Comparison of ENCODE assay signal across 26 cellular contexts in genomic region chr14:61483477-61483876, GRCh38.
A peak's percentile ranks its signal among the peaks of the same experiment; 100 is the strongest.
DNase-seq lines count a peak whose midpoint lies in the region; ATAC-seq lines count a peak whose summit lies in the region.
"Had no signal": no experiment of that assay in that cellular context is flagged by ENCODE, and none has a peak within 500 bp of the region (broad histone marks: within the 10 kb centered on the region; RNA-seq: fewer than 3 reads in every experiment).

No MANE protein-coding gene starts in this region.

- H3K79me2 ChIP-seq in trophoblast cell (ENCODE audit: control insufficient read depth, insufficient read depth, low read length, poor library complexity): peaks cover 11% of the 10 kb centered on the region

- no peak overlapping the region for H4K12ac ChIP-seq in trophoblast cell (ENCODE audit: low read depth, low read length)

- CTCF ChIA-PET in activated CD8-positive, alpha-beta memory T cell treated with anti-CD3 and anti-CD28 coated beads, Interleukin-2, amount 10 ng/mL, durations not matched to agents 7 days and 5 days (lab: Charles Lee): interaction anchor here (0.6 to 1.2 kb wide), 3 partner anchors 8 to 28 kb away, joined by 3 to 5 read pairs (median 3); no protein-coding TSS in a partner anchor
- CTCF ChIA-PET in CD8-positive, alpha-beta memory T cell (lab: Charles Lee): interaction anchor here (0.8 to 1.5 kb wide), 2 partner anchors 8 to 20 kb away, joined by 3 read pairs; no protein-coding TSS in a partner anchor

- H3K79me1 ChIP-seq in trophoblast cell (ENCODE audit: low read length): peaks cover 57% of the 10 kb centered on the region

- peak overlapping the region; percentile 99 for H2BK120ac ChIP-seq in trophoblast cell (ENCODE audit: insufficient read depth, low read length, poor library complexity)

- H3K4me2 ChIP-seq in trophoblast cell (ENCODE audit: low read length): no peak overlapping the region
- H3K4me2 ChIP-seq: GM23338 had no signal

- H3K36me3 ChIP-seq in CD8-positive, alpha-beta memory T cell (ENCODE audit: insufficient read depth, low read length): peaks cover 60% of the 10 kb centered on the region
- H3K36me3 ChIP-seq in trophoblast cell (ENCODE audit: control insufficient read depth in 1 of 2, insufficient read depth in 2 of 2, low read length in 2 of 2) (peaks cover 4 to 5% of the 10 kb centered on the region in 2 experiments), MG63 (no peaks in the 10 kb centered on the region)
- H3K36me3 ChIP-seq: SJSA1, thoracic aorta, uterus had no signal

- POLR2A ChIA-PET in CD8-positive, alpha-beta memory T cell (lab: Charles Lee): no interaction called here

- H3K18ac ChIP-seq in trophoblast cell (ENCODE audit: low read length): peak overlapping the region; percentile 90

- H3K27me3 ChIP-seq in CD8-positive, alpha-beta memory T cell (ENCODE audit: insufficient read depth, low read length, poor library complexity, severe bottlenecking): no peaks in the 10 kb centered on the region
- H3K27me3 ChIP-seq in trophoblast cell (ENCODE audit: insufficient read depth, low read length) (no peaks in the 10 kb centered on the region), MG63 (no peaks in the 10 kb centered on the region)
- H3K27me3 ChIP-seq: SJSA1, uterus had no signal

- H3K14ac ChIP-seq in trophoblast cell (ENCODE audit: low read length): peak overlapping the region; percentile 99

- H3K4ac ChIP-seq in trophoblast cell (ENCODE audit: low read depth, low read length): peak overlapping the region; percentile 93

- WGBS in trophoblast cell (ENCODE audit: extremely low coverage, insufficient coverage, insufficient read length): no CpG with 5 or more reads among the region's 7 CpGs

- H2AK5ac ChIP-seq in trophoblast cell (ENCODE audit: low read length): peak overlapping the region; percentile 96

- no peak overlapping the region for H3K27ac ChIP-seq in CD8-positive, alpha-beta memory T cell (ENCODE audit: low read depth, low read length)
- H3K27ac ChIP-seq in trophoblast cell (ENCODE audit: low read depth, low read length): peak overlapping the region; percentile 97
- H3K27ac ChIP-seq: RWPE1, SJSA1, thoracic aorta, uterus had no signal

- peaks cover 59% of the 10 kb centered on the region for H3K4me1 Mint-ChIP-seq in activated CD8-positive, alpha-beta memory T cell treated with anti-CD3 and anti-CD28 coated beads, Interleukin-2, amount 10 ng/mL, durations not matched to agents 7 days and 5 days
- H3K4me1 Mint-ChIP-seq in CD8-positive, alpha-beta memory T cell: peaks cover 58 to 85% (median 81%) of the 10 kb centered on the region in 3 donors
- peaks cover 87% of the 10 kb centered on the region for H3K4me1 Mint-ChIP-seq in activated naive CD8-positive, alpha-beta T cell treated with anti-CD3 and anti-CD28 coated beads, Interleukin-2, amount 50 U/mL, for 24 hours

- peak overlapping the region; percentile 90 for H4K8ac ChIP-seq in trophoblast cell (ENCODE audit: low read depth, low read length)

- peak overlapping the region; percentile 99 for H2BK12ac ChIP-seq in trophoblast cell (ENCODE audit: low read length)

- H3K4me3 ChIP-seq in CD8-positive, alpha-beta memory T cell (ENCODE audit: low read length): no peak overlapping the region
- H3K4me3 ChIP-seq in trophoblast cell (ENCODE audit: low read depth, low read length): no peak overlapping the region
- no peak overlapping the region for H3K4me3 ChIP-seq in MG63
- H3K4me3 ChIP-seq: GM23338, K562, lung, SJSA1, thoracic aorta, uterus had no signal

- peak overlapping the region; percentile 98 for H4K91ac ChIP-seq in trophoblast cell (ENCODE audit: low read depth, low read length)

- DNase-seq in activated CD8-positive, alpha-beta memory T cell treated with anti-CD3 and anti-CD28 coated beads, Interleukin-2, amount 10 ng/mL, durations not matched to agents 7 days and 5 days: no peak
- DNase-seq in activated CD8-positive, alpha-beta memory T cell treated with anti-CD3 and anti-CD28 coated beads, Interleukin-2, amount 50 U/mL, for 48 hours: no peak
- no peak for DNase-seq in CD8-positive, alpha-beta memory T cell
- no peak for DNase-seq in activated naive CD8-positive, alpha-beta T cell treated with anti-CD3 and anti-CD28 coated beads, Interleukin-2, amount 50 U/mL, for 24 hours
- DNase-seq in trophoblast cell: no peak
- no peak for DNase-seq in MG63
- DNase-seq in HK-2 (ENCODE audit: unreplicated experiment): no peak
- DNase-seq in NCI-H146 (lab: John Stamatoyannopoulos, UW): no peak
- DNase-seq: activated CD4-positive, alpha-beta T cell treated with anti-CD3 and anti-CD28 coated beads, Interleukin-2, amount 50 U/mL, for 48 hours; activated CD4-positive, CD25-positive, alpha-beta regulatory T cell; activated gamma-delta T cell; activated T-cell treated with anti-CD3 and anti-CD28 coated beads for 4 hours; anterior cingulate cortex; DMS 273 treated with DMSO at 0.1 percent for 48 hours; HFFc6; hippocampal formation; NCI-H1092 treated with DMSO at 0.1 percent for 48 hours; NCI-H187; stimulated activated naive CD4-positive, alpha-beta T cell; uterus had no signal

- no peaks in the 10 kb centered on the region for H3K9me3 Mint-ChIP-seq in activated CD8-positive, alpha-beta memory T cell treated with anti-CD3 and anti-CD28 coated beads, Interleukin-2, amount 10 ng/mL, durations not matched to agents 7 days and 5 days (ENCODE audit: low read depth)
- no peaks in the 10 kb centered on the region for H3K9me3 Mint-ChIP-seq in CD8-positive, alpha-beta memory T cell
- no peaks in the 10 kb centered on the region for H3K9me3 Mint-ChIP-seq in activated naive CD8-positive, alpha-beta T cell treated with anti-CD3 and anti-CD28 coated beads, Interleukin-2, amount 50 U/mL, for 24 hours
- H3K9me3 Mint-ChIP-seq: GM23338, HFFc6 had no signal

- peaks cover 72% of the 10 kb centered on the region for H3K36me3 Mint-ChIP-seq in activated CD8-positive, alpha-beta memory T cell treated with anti-CD3 and anti-CD28 coated beads, Interleukin-2, amount 10 ng/mL, durations not matched to agents 7 days and 5 days
- H3K36me3 Mint-ChIP-seq in CD8-positive, alpha-beta memory T cell: peaks cover 7 to 86% (median 38%) of the 10 kb centered on the region in 3 donors
- peaks cover 81% of the 10 kb centered on the region for H3K36me3 Mint-ChIP-seq in activated naive CD8-positive, alpha-beta T cell treated with anti-CD3 and anti-CD28 coated beads, Interleukin-2, amount 50 U/mL, for 24 hours (ENCODE audit: low read depth)

- no peak overlapping the region for H3K9ac ChIP-seq in trophoblast cell (ENCODE audit: low read length)

- H3K4me3 Mint-ChIP-seq in activated CD8-positive, alpha-beta memory T cell treated with anti-CD3 and anti-CD28 coated beads, Interleukin-2, amount 10 ng/mL, durations not matched to agents 7 days and 5 days: no peak overlapping the region
- peak overlapping the region in 1 of 7 donors; percentile 49 for H3K4me3 Mint-ChIP-seq in CD8-positive, alpha-beta memory T cell
- peak overlapping the region; percentile 28 for H3K4me3 Mint-ChIP-seq in activated naive CD8-positive, alpha-beta T cell treated with anti-CD3 and anti-CD28 coated beads, Interleukin-2, amount 50 U/mL, for 24 hours
- H3K4me3 Mint-ChIP-seq: GM23338, HFFc6 had no signal

- H3K27me3 Mint-ChIP-seq in activated CD8-positive, alpha-beta memory T cell treated with anti-CD3 and anti-CD28 coated beads, Interleukin-2, amount 10 ng/mL, durations not matched to agents 7 days and 5 days: no peaks in the 10 kb centered on the region
- H3K27me3 Mint-ChIP-seq in CD8-positive, alpha-beta memory T cell: peaks cover 0 to 4% of the 10 kb centered on the region in 2 donors
- H3K27me3 Mint-ChIP-seq in activated naive CD8-positive, alpha-beta T cell treated with anti-CD3 and anti-CD28 coated beads, Interleukin-2, amount 50 U/mL, for 24 hours: no peaks in the 10 kb centered on the region

- ATAC-seq in activated CD8-positive, alpha-beta memory T cell treated with anti-CD3 and anti-CD28 coated beads, Interleukin-2, amount 10 ng/mL, durations not matched to agents 7 days and 5 days: no peak
- no peak for ATAC-seq in activated naive CD8-positive, alpha-beta T cell treated with anti-CD3 and anti-CD28 coated beads, Interleukin-2, amount 50 U/mL, for 24 hours
- ATAC-seq: GM23338, K562 had no signal

- peak overlapping the region; percentile 96 for H2BK5ac ChIP-seq in trophoblast cell (ENCODE audit: low read depth, low read length, poor library complexity)

- peaks cover 38% of the 10 kb centered on the region for H3K4me1 ChIP-seq in CD8-positive, alpha-beta memory T cell (ENCODE audit: insufficient read depth, low read length)
- peaks cover 44 to 49% of the 10 kb centered on the region in 2 experiments for H3K4me1 ChIP-seq in trophoblast cell (ENCODE audit: control insufficient read depth in 1 of 2, insufficient read depth in 2 of 2, low read length in 2 of 2)
- H3K4me1 ChIP-seq: uterus had no signal

- H3K23ac ChIP-seq in trophoblast cell (ENCODE audit: low read length): no peak overlapping the region

- H2AFZ ChIP-seq in trophoblast cell (ENCODE audit: insufficient read depth, low read length, poor library complexity): peak overlapping the region; percentile 23
- H2AFZ ChIP-seq: GM23338 had no signal

- peak overlapping the region; percentile 35 for H3K27ac Mint-ChIP-seq in activated CD8-positive, alpha-beta memory T cell treated with anti-CD3 and anti-CD28 coated beads, Interleukin-2, amount 10 ng/mL, durations not matched to agents 7 days and 5 days
- peak overlapping the region; percentile 63 to 100 (median 90) for H3K27ac Mint-ChIP-seq in CD8-positive, alpha-beta memory T cell
- peak overlapping the region; percentile 81 for H3K27ac Mint-ChIP-seq in activated naive CD8-positive, alpha-beta T cell treated with anti-CD3 and anti-CD28 coated beads, Interleukin-2, amount 50 U/mL, for 24 hours
- H3K27ac Mint-ChIP-seq: GM23338, HFFc6 had no signal

- H3K9me3 ChIP-seq in CD8-positive, alpha-beta memory T cell (ENCODE audit: low read length): no peaks in the 10 kb centered on the region
- H3K9me3 ChIP-seq in trophoblast cell (ENCODE audit: insufficient read depth, low read depth, low read length) (no peaks in the 10 kb centered on the region), MG63 (no peaks in the 10 kb centered on the region)
- H3K9me3 ChIP-seq: SJSA1, thoracic aorta, uterus had no signal

Comparison
In these comparisons a context has a peak if more than half of its experiments do, and no peak if none do; other contexts are left out.
1. H3K27ac Mint-ChIP-seq: peak in every context shown above with its lines; median percentile 90 in CD8-positive, alpha-beta memory T cell; 81 in activated naive CD8-positive, alpha-beta T cell treated with anti-CD3 and anti-CD28 coated beads, Interleukin-2, amount 50 U/mL, for 24 hours; 35 in activated CD8-positive, alpha-beta memory T cell treated with anti-CD3 and anti-CD28 coated beads, Interleukin-2, amount 10 ng/mL, durations not matched to agents 7 days and 5 days.